ENCODE assay signal across 9 cellular contexts in genomic region chr3:98770261-98771039, GRCh38. TPM values are rescaled to one million over a fixed set of nuclear protein-coding genes. Genes with fewer than 3 reads are reported as not detected.
A peak's percentile ranks its signal among the peaks of the same experiment; 100 is the strongest.
DNase-seq lines count a peak whose midpoint lies in the region; ATAC-seq and TF ChIP-seq lines count a peak whose summit lies in the region.
"Had no signal": no experiment of that assay in that cellular context is flagged by ENCODE, and none has a peak within 500 bp of the region (broad histone marks: within the 10 kb centered on the region; RNA-seq: fewer than 3 reads in every experiment).

No MANE protein-coding gene starts in this region.

- no peak overlapping the region for H3K9ac ChIP-seq in colonic mucosa (ENCODE audit: low read depth in 2 of 2, low read length in 2 of 2)

- peaks cover 7% of the 10 kb centered on the region for H3K4me1 Mint-ChIP-seq in activated naive CD8-positive, alpha-beta T cell treated with anti-CD3 and anti-CD28 coated beads for 36 hours
- H3K4me1 Mint-ChIP-seq in activated naive CD8-positive, alpha-beta T cell treated with anti-CD3 and anti-CD28 coated beads, Interleukin-2, amount 50 U/mL, for 24 hours: peaks cover 7% of the 10 kb centered on the region

- peak overlapping the region; percentile 42 for H3K27ac Mint-ChIP-seq in activated naive CD8-positive, alpha-beta T cell treated with anti-CD3 and anti-CD28 coated beads for 36 hours
- H3K27ac Mint-ChIP-seq in activated naive CD8-positive, alpha-beta T cell treated with anti-CD3 and anti-CD28 coated beads, Interleukin-2, amount 50 U/mL, for 24 hours: no peak overlapping the region

- H3K27ac ChIP-seq in heart right ventricle (peak overlapping the region in 8 of 10 donors; percentile 3 to 72 (median 48)), upper lobe of right lung (peak overlapping the region; percentile 32), colonic mucosa (no peak overlapping the region)

- no peaks in the 10 kb centered on the region for H3K9me3 Mint-ChIP-seq in activated naive CD8-positive, alpha-beta T cell treated with anti-CD3 and anti-CD28 coated beads for 36 hours
- no peaks in the 10 kb centered on the region for H3K9me3 Mint-ChIP-seq in activated naive CD8-positive, alpha-beta T cell treated with anti-CD3 and anti-CD28 coated beads, Interleukin-2, amount 50 U/mL, for 24 hours

- intact Hi-C loops in heart right ventricle (cut with DNase I) (loop anchor here in 1 of 10 donors (5.0 kb wide), 1 partner anchor 38 kb away; no protein-coding TSS in a partner anchor), upper lobe of right lung (cut with DNase I) (no loop called here), colonic mucosa (cut with DNase I) (no loop called here)

- H3K36me3 ChIP-seq in heart right ventricle (peaks cover 0 to 46% (median 0%) of the 10 kb centered on the region in 9 donors), upper lobe of right lung (peaks cover 18% of the 10 kb centered on the region), colonic mucosa (no peaks in the 10 kb centered on the region)

- H3K4me3 Mint-ChIP-seq in activated naive CD8-positive, alpha-beta T cell treated with anti-CD3 and anti-CD28 coated beads for 36 hours: no peak overlapping the region
- no peak overlapping the region for H3K4me3 Mint-ChIP-seq in activated naive CD8-positive, alpha-beta T cell treated with anti-CD3 and anti-CD28 coated beads, Interleukin-2, amount 50 U/mL, for 24 hours

- H3K4me1 ChIP-seq in heart right ventricle: peaks cover 14 to 80% (median 50%) of the 10 kb centered on the region in 9 donors
- peaks cover 23% of the 10 kb centered on the region for H3K4me1 ChIP-seq in upper lobe of right lung
- H3K4me1 ChIP-seq in colonic mucosa: no peaks in the 10 kb centered on the region

- TF ChIP-seq CTCF in heart right ventricle (IDR thresholded peaks at IDR 0.05) (no peak), upper lobe of right lung (IDR thresholded peaks at IDR 0.05) (no peak), colonic mucosa (IDR thresholded peaks at IDR 0.05) (no peak)

- H3K27me3 ChIP-seq in heart right ventricle: no peaks in the 10 kb centered on the region
- no peaks in the 10 kb centered on the region for H3K27me3 ChIP-seq in upper lobe of right lung
- no peaks in the 10 kb centered on the region for H3K27me3 ChIP-seq in colonic mucosa
- H3K27me3 ChIP-seq: BLaER1 treated with 17β-estradiol and CSF1 and Interleukin-3, amounts not matched to agents 10 nM and 100 nM had no signal

- no peak for ATAC-seq in activated naive CD8-positive, alpha-beta T cell treated with anti-CD3 and anti-CD28 coated beads, Interleukin-2, amount 50 U/mL, for 24 hours
- ATAC-seq in HG03442 (IDR thresholded peaks at IDR 0.05; ENCODE audit: unreplicated experiment) (peak; percentile 80), heart right ventricle (peak in 7 of 8 donors; percentile 7 to 65 (median 43)), upper lobe of right lung (peak; percentile 86)

- no peaks in the 10 kb centered on the region for H3K36me3 Mint-ChIP-seq in activated naive CD8-positive, alpha-beta T cell treated with anti-CD3 and anti-CD28 coated beads for 36 hours
- no peaks in the 10 kb centered on the region for H3K36me3 Mint-ChIP-seq in activated naive CD8-positive, alpha-beta T cell treated with anti-CD3 and anti-CD28 coated beads, Interleukin-2, amount 50 U/mL, for 24 hours (ENCODE audit: low read depth)

- WGBS in heart right ventricle, 2 donors: 74 to 81% methylated on average over 8 of the region's 8 CpGs

- H3K4me3 ChIP-seq in heart right ventricle (no peak overlapping the region), upper lobe of right lung (no peak overlapping the region), colonic mucosa (no peak overlapping the region)

- no peaks in the 10 kb centered on the region for H3K9me3 ChIP-seq in heart right ventricle
- no peaks in the 10 kb centered on the region for H3K9me3 ChIP-seq in upper lobe of right lung
- no peaks in the 10 kb centered on the region for H3K9me3 ChIP-seq in colonic mucosa
- H3K9me3 ChIP-seq: BLaER1 treated with 17β-estradiol and CSF1 and Interleukin-3, amounts not matched to agents 10 nM and 100 nM had no signal

- peak; percentile 23 for DNase-seq in activated naive CD8-positive, alpha-beta T cell treated with anti-CD3 and anti-CD28 coated beads for 36 hours
- DNase-seq in activated naive CD8-positive, alpha-beta T cell treated with anti-CD3 and anti-CD28 coated beads, Interleukin-2, amount 50 U/mL, for 24 hours: no peak
- DNase-seq in heart right ventricle (peak; percentile 44 to 48), upper lobe of right lung (no peak), iPS-NIHi11 (ENCODE audit: low spot score) (no peak), colonic mucosa (no peak), HPDE6-E6E7 (ENCODE audit: extremely low spot score) (no peak)

- H3K27me3 Mint-ChIP-seq in activated naive CD8-positive, alpha-beta T cell treated with anti-CD3 and anti-CD28 coated beads for 36 hours: peaks cover 10% of the 10 kb centered on the region
- H3K27me3 Mint-ChIP-seq in activated naive CD8-positive, alpha-beta T cell treated with anti-CD3 and anti-CD28 coated beads, Interleukin-2, amount 50 U/mL, for 24 hours: peaks cover 5% of the 10 kb centered on the region

RNA-seq across cellular contexts. Expression of gene ST3GAL6, which starts 7.3 kb away (rescaled TPM):
- total RNA-seq in activated naive CD8-positive, alpha-beta T cell treated with anti-CD3 and anti-CD28 coated beads for 36 hours: under 1 TPM; 0.28 to 0.58 TPM
- 10 to 100 TPM; 27.3 to 92.9 (median 62.6) TPM for total RNA-seq in heart right ventricle
- 10 to 100 TPM; 44.6 to 50.8 TPM for polyA plus RNA-seq in heart right ventricle
- 29.4 TPM for total RNA-seq in upper lobe of right lung
- total RNA-seq in colonic mucosa: 1 to 10 TPM; 2.3 to 2.5 TPM

Comparison
In these comparisons a context has a peak if more than half of its experiments do, and no peak if none do; other contexts are left out.
1. DNase-seq: peak in activated naive CD8-positive, alpha-beta T cell treated with anti-CD3 and anti-CD28 coated beads for 36 hours (single experiment) and heart right ventricle (2 of 2); none in activated naive CD8-positive, alpha-beta T cell treated with anti-CD3 and anti-CD28 coated beads, Interleukin-2, amount 50 U/mL, for 24 hours (single experiment), upper lobe of right lung (single experiment), iPS-NIHi11 (single experiment), colonic mucosa (single experiment) and HPDE6-E6E7 (single experiment).